ENCODE assay signal across 8 cellular contexts in the genomic region with DNA sequence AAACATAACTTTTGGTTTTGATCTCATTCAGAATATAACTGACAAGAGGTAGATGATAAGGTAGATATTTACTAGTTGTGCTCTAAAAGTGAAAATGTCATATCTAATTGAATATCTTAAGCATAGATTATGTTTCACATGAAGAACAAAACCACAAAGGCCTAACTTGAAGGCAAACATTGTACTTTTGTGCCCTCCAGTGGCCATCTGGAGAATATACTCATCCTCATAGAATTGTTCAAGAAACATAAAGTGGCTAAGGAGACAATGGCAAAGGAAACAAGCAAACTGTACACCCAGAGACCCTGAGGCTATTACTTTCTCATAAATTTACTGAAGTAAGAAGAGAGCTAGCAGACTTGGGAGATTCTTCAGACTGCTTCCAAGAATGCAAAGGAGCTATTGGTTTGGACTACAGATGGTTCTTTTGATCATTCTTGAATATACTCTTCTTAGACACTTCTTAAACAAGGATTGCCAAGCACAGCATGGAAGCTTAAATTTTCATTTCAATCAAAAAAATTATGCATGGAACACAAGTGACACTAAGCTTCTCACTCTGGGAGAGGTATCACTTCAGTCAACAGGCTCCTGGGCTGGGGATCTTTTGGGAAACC.
DNase-seq lines count a peak whose midpoint lies in the region; ATAC-seq and TF ChIP-seq lines count a peak whose summit lies in the region.

No MANE protein-coding gene starts in this region.

- intact Hi-C loops in activated CD4-positive, alpha-beta T cell treated with anti-CD3 and anti-CD28 coated beads for 36 hours (cut with DNase I, micrococcal nuclease) = loop anchor here (1.0 to 5.0 kb wide), 5 partner anchors 825 to 1215 kb away; no protein-coding TSS in a partner anchor
- intact Hi-C loops in PC-9 (cut with micrococcal nuclease; ENCODE audit: unreplicated experiment) = loop anchor here (2.0 to 5.0 kb wide), 3 partner anchors 254 to 1214 kb away; no protein-coding TSS in a partner anchor

- H3K9me2 ChIP-seq in PC-9 (ENCODE audit: insufficient read depth) = no peaks in the 10 kb centered on the region

- H3K9me3 Mint-ChIP-seq in activated CD4-positive, alpha-beta T cell treated with anti-CD3 and anti-CD28 coated beads for 36 hours (ENCODE audit: low read depth) = no peaks in the 10 kb centered on the region

- in situ Hi-C loops in astrocyte of the spinal cord (cut with HindIII; ENCODE audit: low sequenced_read_pairs) = no loop called here

- H3K4me3 Mint-ChIP-seq in activated CD4-positive, alpha-beta T cell treated with anti-CD3 and anti-CD28 coated beads for 36 hours = no peak overlapping the region

- H3K27me3 Mint-ChIP-seq in activated CD4-positive, alpha-beta T cell treated with anti-CD3 and anti-CD28 coated beads for 36 hours = no peaks in the 10 kb centered on the region

- H3K79me2 ChIP-seq in PC-9 (ENCODE audit: low read depth) = no peaks in the 10 kb centered on the region

- H3K4me1 Mint-ChIP-seq in activated CD4-positive, alpha-beta T cell treated with anti-CD3 and anti-CD28 coated beads for 36 hours = no peaks in the 10 kb centered on the region

- H3K4me3 ChIP-seq in PC-9 (no peak overlapping the region), astrocyte of the spinal cord (ENCODE audit: low read depth, low read length) (no peak overlapping the region)

- no peaks in the 10 kb centered on the region for H3K4me1 ChIP-seq in PC-9 (replicated peaks; ENCODE audit: insufficient read depth)

- no peak overlapping the region for H3K27ac ChIP-seq in PC-9

- no peaks in the 10 kb centered on the region for H3K27me3 ChIP-seq in PC-9 (ENCODE audit: insufficient read depth, low read depth)

- DNase-seq in activated CD4-positive, alpha-beta T cell treated with anti-CD3 and anti-CD28 coated beads for 36 hours = peak; percentile 52
- DNase-seq in activated CD4-positive, alpha-beta T cell treated with anti-CD3 and anti-CD28 coated beads for 1 hour = no peak
- peak; percentile 41 to 59 for DNase-seq in PC-9
- peak; percentile 80 for DNase-seq in astrocyte of the spinal cord (ENCODE audit: low read depth, low spot score)
- DNase-seq in iPS-NIHi7 (ENCODE audit: extremely low spot score) = peak; percentile 35
- peak; percentile 44 for DNase-seq in stimulated activated CD4-positive, alpha-beta T cell treated with anti-CD3 and anti-CD28 coated beads, Interleukin-4, amount 100 ng/mL, for 24 hours

- H3K9me3 ChIP-seq in PC-9 (ENCODE audit: insufficient read depth, low read depth) = no peaks in the 10 kb centered on the region

- ATAC-seq in activated CD4-positive, alpha-beta T cell treated with anti-CD3 and anti-CD28 coated beads for 36 hours = peak; percentile 74
- ATAC-seq in GM21423 (IDR thresholded peaks at IDR 0.05; ENCODE audit: unreplicated experiment) (peak; percentile 71), HG03565 (IDR thresholded peaks at IDR 0.05; ENCODE audit: unreplicated experiment) (peak; percentile 67)

- H3K4me2 ChIP-seq in PC-9 = no peak overlapping the region

- no peaks in the 10 kb centered on the region for H3K36me3 ChIP-seq in PC-9 (ENCODE audit: low read depth)

- no TSS peak for BruUV-seq in PC-9 (replicated peaks; lab: Mats Ljungman, UMichigan)

- no peak overlapping the region for H3K27ac Mint-ChIP-seq in activated CD4-positive, alpha-beta T cell treated with anti-CD3 and anti-CD28 coated beads for 36 hours

- no peak overlapping the region for H2AFZ ChIP-seq in PC-9

- peak; percentile 93 for TF ChIP-seq CTCF in PC-9 (conservative IDR thresholded peaks at IDR 0.05)
- peak; percentile 59 for TF ChIP-seq CTCF in astrocyte of the spinal cord (IDR thresholded peaks at IDR 0.05; ENCODE audit: low read depth, low read length)

- CTCF ChIA-PET in activated CD4-positive, alpha-beta T cell treated with anti-CD3 and anti-CD28 coated beads for 36 hours (lab: Charles Lee) = interaction anchor here (0.7 to 2.3 kb wide), 6 partner anchors 15 to 1212 kb away, joined by 3 to 13 read pairs (median 4); no protein-coding TSS in a partner anchor
- CTCF ChIA-PET in PC-9 (lab: Charles Lee) = interaction anchor here (0.6 to 0.9 kb wide), 2 partner anchors 1157 to 1901 kb away, joined by 3 read pairs; no protein-coding TSS in a partner anchor

- no peaks in the 10 kb centered on the region for H4K20me1 ChIP-seq in PC-9 (ENCODE audit: insufficient read depth)

- POLR2A ChIA-PET in activated CD4-positive, alpha-beta T cell treated with anti-CD3 and anti-CD28 coated beads for 36 hours (lab: Charles Lee) = no interaction called here
- POLR2A ChIA-PET in PC-9 (lab: Charles Lee; ENCODE audit: unreplicated experiment) = no interaction called here

- no peaks in the 10 kb centered on the region for H3K36me3 Mint-ChIP-seq in activated CD4-positive, alpha-beta T cell treated with anti-CD3 and anti-CD28 coated beads for 36 hours (ENCODE audit: low read depth)

- H3F3A ChIP-seq in PC-9 (ENCODE audit: insufficient read depth, low read depth) = no peaks in the 10 kb centered on the region
